Comparison of ENCODE assay signal across 11 cellular contexts in the genomic region with DNA sequence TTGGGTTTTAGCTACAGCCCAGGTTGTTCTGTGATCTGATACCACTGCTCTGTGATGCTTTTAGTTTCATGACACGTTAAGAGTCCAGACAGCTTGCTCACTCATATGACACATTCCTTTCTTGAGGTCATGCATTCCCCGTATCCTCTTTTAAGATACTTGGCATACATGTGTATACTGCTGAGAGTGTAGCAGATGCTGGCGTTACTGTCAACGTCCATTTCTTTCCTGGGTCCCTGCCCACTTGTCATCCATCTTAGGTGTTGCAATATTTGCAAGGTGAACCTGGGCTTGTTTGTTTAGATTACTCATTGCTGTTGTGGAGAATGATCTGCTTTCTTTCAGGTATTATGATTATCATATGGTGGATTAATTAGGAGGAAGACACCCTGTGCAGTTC. TPM values are rescaled to one million over a fixed set of nuclear protein-coding genes. Genes with fewer than 3 reads are reported as not detected.
DNase-seq lines count a peak whose midpoint lies in the region; FAIRE-seq and TF ChIP-seq lines count a peak whose summit lies in the region.
"Had no signal": no experiment of that assay in that cellular context is flagged by ENCODE, and none has a peak within 500 bp of the region (broad histone marks: within the 10 kb centered on the region; RNA-seq: fewer than 3 reads in every experiment).

No MANE protein-coding gene starts in this region.

- no peaks in the 10 kb centered on the region for H3K27me3 ChIP-seq in parathyroid adenoma (ENCODE audit: control insufficient read depth, insufficient read depth, low read length)

- H3K36me3 ChIP-seq in parathyroid adenoma (ENCODE audit: control insufficient read depth, insufficient read depth, low read length), result no peaks in the 10 kb centered on the region

- H3K4me2 ChIP-seq in parathyroid adenoma (ENCODE audit: low read length), result no peak overlapping the region

- TF ChIP-seq POLR2A in GM12891 (IDR thresholded peaks at IDR 0.05; ENCODE audit: low read depth, low read length) (no peak), erythroblast (IDR thresholded peaks at IDR 0.05; ENCODE audit: low read length) (no peak)

- peak; percentile 33 for FAIRE-seq in GM12891 (lab: Jason Lieb, UNC)

- DNase-seq in GM12891 (ENCODE audit: insufficient read length, low spot score), result no peak
- DNase-seq in M059J (ENCODE audit: low read depth), result peak; percentile 83
- peak; percentile 96 for DNase-seq in epithelial cell of prostate (ENCODE audit: low read depth, low spot score)
- DNase-seq in activated CD8-positive, alpha-beta memory T cell treated with anti-CD3 and anti-CD28 coated beads, Interleukin-2, amount 50 U/mL, for 4 hours, result no peak
- DNase-seq in activated naive CD4-positive, alpha-beta T cell (lab: John Stamatoyannopoulos, UW), result no peak
- DNase-seq in erythroblast (lab: John Stamatoyannopoulos, UW), result no peak
- DNase-seq: activated CD4-positive, alpha-beta T cell treated with anti-CD3 and anti-CD28 coated beads, Interleukin-2, amount 10 ng/mL, durations not matched to agents 7 days and 5 days; activated naive CD4-positive, alpha-beta T cell treated with anti-CD3 and anti-CD28 coated beads, Interleukin-2, amount 50 U/mL, for 16 hours; NCI-H1092; NCI-H82 had no signal

- no peak overlapping the region for H3K4me3 ChIP-seq in parathyroid adenoma (ENCODE audit: low read depth, low read length)

- no peak for TF ChIP-seq CTCF in parathyroid adenoma (IDR thresholded peaks at IDR 0.05)

- H2AFZ ChIP-seq in parathyroid adenoma, result peak overlapping the region; percentile 75

- H3K27ac ChIP-seq in epithelial cell of prostate, result peak overlapping the region; percentile 59
- no peak overlapping the region for H3K27ac ChIP-seq in parathyroid adenoma

- H3K4me1 ChIP-seq in parathyroid adenoma, result no peaks in the 10 kb centered on the region

- H3K79me2 ChIP-seq in parathyroid adenoma, result no peaks in the 10 kb centered on the region

- no peak overlapping the region for H3K9ac ChIP-seq in parathyroid adenoma

- H3K9me3 ChIP-seq in parathyroid adenoma (ENCODE audit: control insufficient read depth, low read length), result no peaks in the 10 kb centered on the region

TF ChIP-seq in GM12891, 5 proteins besides CTCF, POLR2A, EP300 and RAD21:
- TF ChIP-seq POU2F2 (IDR thresholded peaks at IDR 0.05; ENCODE audit: low read depth, low read length) (no peak), POLR2AphosphoS5 (IDR thresholded peaks at IDR 0.05; ENCODE audit: low read depth, low read length) (no peak), SPI1 (IDR thresholded peaks at IDR 0.05; ENCODE audit: low read depth, low read length) (no peak), PAX5 (IDR thresholded peaks at IDR 0.05; ENCODE audit: insufficient read depth, low read length, severe bottlenecking) (no peak)

RNA-seq across cellular contexts. Expression of a gene that starts 9.1 kb away (rescaled TPM):
- polyA plus RNA-seq in GM12891 (2012; ENCODE audit: low read depth, missing spikeins), result 0.44 TPM
- total RNA-seq in M059J (2014; rRNA removed; shearing (Covaris generic)), result 28.9 and 107 TPM in 2 replicates

Comparison
In these comparisons a context has a peak if more than half of its experiments do, and no peak if none do; other contexts are left out.
1. DNase-seq: peak in M059J (single experiment) and epithelial cell of prostate (single experiment); none in GM12891 (single experiment), activated CD8-positive, alpha-beta memory T cell treated with anti-CD3 and anti-CD28 coated beads, Interleukin-2, amount 50 U/mL, for 4 hours (single experiment), activated naive CD4-positive, alpha-beta T cell (0 of 4) and erythroblast (0 of 2).